In genomic region chr11:125062196-125062930, GRCh38 we compare ENCODE assay signal across 8 cellular contexts. TPM values are rescaled to one million over a fixed set of nuclear protein-coding genes. Genes with fewer than 3 reads are reported as not detected.
DNase-seq lines count a peak whose midpoint lies in the region; FAIRE-seq and TF ChIP-seq lines count a peak whose summit lies in the region.

No MANE protein-coding gene starts in this region.

- TF ChIP-seq EP300 in neural cell (conservative IDR thresholded peaks at IDR 0.05; ENCODE audit: poor library complexity, severe bottlenecking) = no peak

- H3K9me2 ChIP-seq in neural cell (ENCODE audit: insufficient read depth, low read length) = no peaks in the 10 kb centered on the region

- DNase-seq in GM12891 (ENCODE audit: insufficient read length, low spot score) (no peak), endothelial cell (ENCODE audit: low spot score) (no peak), putamen (ENCODE audit: low spot score) (no peak), NCI-H345 treated with DMSO at 0.1 percent for 48 hours (lab: John Stamatoyannopoulos, UW; ENCODE audit: unreplicated experiment) (no peak), C1 segment of cervical spinal cord (lab: John Stamatoyannopoulos, UW) (no peak)
- no peak for DNase-seq in NK-92 treated with Interleukin-12 subunit alpha and Interleukin-12 subunit beta, amount 100 ng/mL, for 24 hours (lab: John Stamatoyannopoulos, UW)

- TF ChIP-seq CTCF in endothelial cell (IDR thresholded peaks at IDR 0.05; ENCODE audit: unreplicated experiment) (no peak), neural cell (IDR thresholded peaks at IDR 0.05; ENCODE audit: poor library complexity, severe bottlenecking) (no peak)

- TF ChIP-seq RAD21 in neural cell (conservative IDR thresholded peaks at IDR 0.05) = no peak

- H3K36me3 ChIP-seq in neural cell (ENCODE audit: insufficient read depth, low read length) = no peaks in the 10 kb centered on the region

- no peaks in the 10 kb centered on the region for H3K36me3 Mint-ChIP-seq in IgD-negative memory B cell
- no peaks in the 10 kb centered on the region for H3K36me3 Mint-ChIP-seq in endothelial cell (ENCODE audit: low read depth, unreplicated experiment)

- no peaks in the 10 kb centered on the region for H3K9me3 ChIP-seq in neural cell (ENCODE audit: low read length)

- H3K79me2 ChIP-seq in neural cell (replicated peaks; ENCODE audit: insufficient read depth, low read length) = no peaks in the 10 kb centered on the region

- peak overlapping the region; percentile 84 to 94 (median 92) for H3K4me3 Mint-ChIP-seq in IgD-negative memory B cell
- peak overlapping the region; percentile 88 for H3K4me3 Mint-ChIP-seq in endothelial cell (ENCODE audit: unreplicated experiment)

- H3K27me3 Mint-ChIP-seq in IgD-negative memory B cell (peaks cover 2% of the 10 kb centered on the region), endothelial cell (ENCODE audit: unreplicated experiment) (peaks cover 5% of the 10 kb centered on the region)

- H3K27ac ChIP-seq in neural cell (ENCODE audit: low read length) = no peak overlapping the region

- H3K4me3 ChIP-seq in neural cell (ENCODE audit: low read length) = peak overlapping the region; percentile 66

- H4K20me1 ChIP-seq in neural cell (ENCODE audit: insufficient read depth) = no peaks in the 10 kb centered on the region

- peak; percentile 5 for FAIRE-seq in GM12891 (lab: Jason Lieb, UNC)

- H2AFZ ChIP-seq in neural cell (ENCODE audit: low read depth, low read length) = no peak overlapping the region

- H3K27me3 ChIP-seq in neural cell (ENCODE audit: insufficient read depth, low read depth, low read length) = peaks cover 55% of the 10 kb centered on the region

- H3K9me3 Mint-ChIP-seq in IgD-negative memory B cell (no peaks in the 10 kb centered on the region), endothelial cell (ENCODE audit: unreplicated experiment) (peaks cover 6% of the 10 kb centered on the region)

- no peak for TF ChIP-seq POLR2A in GM12891 (IDR thresholded peaks at IDR 0.05; ENCODE audit: low read depth, low read length)

- H3K4me1 Mint-ChIP-seq in IgD-negative memory B cell (peaks cover 11 to 20% (median 17%) of the 10 kb centered on the region in 3 donors), endothelial cell (ENCODE audit: unreplicated experiment) (peaks cover 4% of the 10 kb centered on the region)

- H3K27ac Mint-ChIP-seq in IgD-negative memory B cell (peak overlapping the region; percentile 88 to 91 (median 91)), endothelial cell (ENCODE audit: unreplicated experiment) (no peak overlapping the region)

- H3K4me2 ChIP-seq in neural cell (ENCODE audit: low read length) = no peak overlapping the region

- no peaks in the 10 kb centered on the region for H3F3A ChIP-seq in neural cell (ENCODE audit: insufficient read depth, low read length, poor library complexity, severe bottlenecking)

- H3K9ac ChIP-seq in neural cell (ENCODE audit: low read length) = peak overlapping the region; percentile 26

TF ChIP-seq in GM12891, 5 proteins besides CTCF, POLR2A, EP300 and RAD21:
- TF ChIP-seq SPI1 (IDR thresholded peaks at IDR 0.05; ENCODE audit: low read depth, low read length) (no peak), TAF1 (IDR thresholded peaks at IDR 0.05; ENCODE audit: low read depth, low read length) (no peak), POLR2AphosphoS5 (IDR thresholded peaks at IDR 0.05; ENCODE audit: low read depth, low read length) (no peak), POU2F2 (IDR thresholded peaks at IDR 0.05; ENCODE audit: low read depth, low read length) (no peak), PAX5 (IDR thresholded peaks at IDR 0.05; ENCODE audit: insufficient read depth, low read length, severe bottlenecking) (no peak)

TF ChIP-seq in neural cell, 6 proteins besides CTCF, POLR2A, EP300 and RAD21:
- TF ChIP-seq SMC3 (conservative IDR thresholded peaks at IDR 0.05; ENCODE audit: poor library complexity) (no peak), TAF1 (IDR thresholded peaks at IDR 0.05; ENCODE audit: low read depth) (no peak), MXI1 (conservative IDR thresholded peaks at IDR 0.05; ENCODE audit: poor library complexity, severe bottlenecking) (no peak)

RNA-seq across cellular contexts. Expression of gene SLC37A2, which starts 0.7 kb away (rescaled TPM):
- 1.7 TPM for polyA plus RNA-seq in GM12891 (2012; ENCODE audit: low read depth, missing spikeins)
- polyA plus RNA-seq in IgD-negative memory B cell (11.2 TPM), neural cell (0.12 and 0.14 TPM in 2 replicates)
- total RNA-seq in endothelial cell (ENCODE audit: unreplicated experiment) = 0.49 TPM
- polyA minus RNA-seq in neural cell = 0.24 and 0.46 TPM in 2 replicates

RNA-seq across cellular contexts. Expression of gene TMEM218, which starts 49.1 kb away (rescaled TPM):
- 19.0 TPM for polyA plus RNA-seq in GM12891 (2012; ENCODE audit: low read depth, missing spikeins)
- polyA plus RNA-seq in IgD-negative memory B cell = 45.1 TPM
- 11.4 TPM for total RNA-seq in endothelial cell (ENCODE audit: unreplicated experiment)
- polyA plus RNA-seq in neural cell = 70.0 and 86.6 TPM in 2 replicates
- polyA minus RNA-seq in neural cell = 23.1 and 30.6 TPM in 2 replicates

Comparison
In these comparisons a context has a peak if more than half of its experiments do, and no peak if none do; other contexts are left out.
1. RNA of gene SLC37A2, which starts 0.7 kb away (polyA plus RNA-seq): 11.2 TPM in IgD-negative memory B cell (single experiment); 0.12 to 0.14 TPM in neural cell; every median in the first group is over 10 times any median in the second.